Comparison of ENCODE assay signal across 20 cellular contexts in the genomic region with DNA sequence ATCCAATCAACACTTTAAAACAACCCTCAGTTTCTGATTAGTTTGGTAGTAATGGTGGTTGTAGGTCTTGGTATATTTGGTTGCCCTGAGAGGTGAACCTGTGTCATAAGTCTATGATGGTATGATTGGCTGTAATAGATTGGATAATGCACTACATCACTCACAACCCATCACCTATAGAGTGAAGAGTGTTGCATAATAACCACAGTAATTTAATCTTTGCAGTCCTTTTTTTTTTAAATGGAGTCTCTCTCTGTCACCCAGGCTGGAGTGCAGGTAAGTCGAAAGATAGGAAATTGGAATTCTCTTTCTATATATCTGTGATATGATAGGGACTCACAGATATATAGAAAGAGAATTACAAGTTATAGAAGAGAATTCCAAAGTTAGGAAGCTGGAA.
"Had no signal": no experiment of that assay in that cellular context is flagged by ENCODE, and none has a peak within 500 bp of the region (broad histone marks: within the 10 kb centered on the region; RNA-seq: fewer than 3 reads in every experiment).

No MANE protein-coding gene starts in this region.

- H2AFZ ChIP-seq: hepatocyte had no signal

- H3K4me2 ChIP-seq: hepatocyte had no signal

- H3K79me2 ChIP-seq: hepatocyte had no signal

- H3K4me3 ChIP-seq: coronary artery, dorsolateral prefrontal cortex, esophagus muscularis mucosa, gastroesophageal sphincter, heart left ventricle, hepatocyte, left lung, lower lobe of right lung, mucosa of descending colon had no signal

- H3K4me1 ChIP-seq: esophagus muscularis mucosa, foreskin keratinocyte, gastroesophageal sphincter, heart left ventricle, left lung, lower lobe of right lung had no signal

- H3K27me3 ChIP-seq: esophagus muscularis mucosa, foreskin keratinocyte, gastroesophageal sphincter, heart left ventricle, hepatocyte, left lung had no signal

- H3K36me3 ChIP-seq: esophagus muscularis mucosa, gastroesophageal sphincter, heart left ventricle, left lung, lower lobe of right lung had no signal

- H3K9me3 ChIP-seq: esophagus muscularis mucosa, gastroesophageal sphincter, heart left ventricle, left lung, lower lobe of right lung, mucosa of descending colon had no signal

- DNase-seq: dermis blood vessel endothelial cell; dorsolateral prefrontal cortex; effector CD4-positive, alpha-beta T cell; effector memory CD4-positive, alpha-beta T cell; heart left ventricle; hypothalamus; immature natural killer cell; islet precursor cell; left cardiac atrium; left lung; left ventricle myocardium superior; lower lobe of right lung; mesenchymal stem cell; mucosa of descending colon; naive B cell had no signal

- H3K27ac ChIP-seq: coronary artery, dorsolateral prefrontal cortex, esophagus muscularis mucosa, foreskin keratinocyte, gastroesophageal sphincter, heart left ventricle, hepatocyte, left lung, lower lobe of right lung had no signal
